15 cellular contexts compared by ENCODE assay signal in genomic region chr11:120254788-120255518, GRCh38. TPM values are rescaled to one million over a fixed set of nuclear protein-coding genes. Genes with fewer than 3 reads are reported as not detected.
A peak's percentile ranks its signal among the peaks of the same experiment; 100 is the strongest.
DNase-seq lines count a peak whose midpoint lies in the region; ATAC-seq, FAIRE-seq and TF ChIP-seq lines count a peak whose summit lies in the region.
"Had no signal": no experiment of that assay in that cellular context is flagged by ENCODE, and none has a peak within 500 bp of the region (broad histone marks: within the 10 kb centered on the region; RNA-seq: fewer than 3 reads in every experiment).

No MANE protein-coding gene starts in this region.

- ATAC-seq in lower lobe of right lung = no peak

- peaks cover 23% of the 10 kb centered on the region for H3K4me1 ChIP-seq in iPS-20b (ENCODE audit: insufficient read depth, low read length)
- H3K4me1 ChIP-seq in lower lobe of right lung = no peaks in the 10 kb centered on the region
- H3K4me1 ChIP-seq: transverse colon had no signal

- no peaks in the 10 kb centered on the region; the same call in 1 of the 2 replicates for H3K9me3 ChIP-seq in iPS-20b (ENCODE audit: insufficient read depth, low read depth, low read length)
- no peaks in the 10 kb centered on the region for H3K9me3 ChIP-seq in lower lobe of right lung
- H3K9me3 ChIP-seq: transverse colon had no signal

- no peak overlapping the region for H3K27ac ChIP-seq in iPS-20b (ENCODE audit: low read length)
- H3K27ac ChIP-seq in lower lobe of right lung = no peak overlapping the region
- H3K27ac ChIP-seq: transverse colon had no signal

- intact Hi-C loops in lower lobe of right lung (cut with DNase I) = no loop called here

- peak; percentile 85 for DNase-seq in ELF-1 (ENCODE audit: low read depth, low spot score)
- no peak for DNase-seq in GM19239 (ENCODE audit: insufficient read length, low spot score)
- DNase-seq in NAMALWA (ENCODE audit: low spot score) = peak; percentile 83
- no peak for DNase-seq in lower lobe of right lung
- no peak for DNase-seq in HK-2 (ENCODE audit: unreplicated experiment)
- DNase-seq in cerebellum (ENCODE audit: low spot score) = no peak
- no peak for DNase-seq in amygdala (lab: John Stamatoyannopoulos, UW)
- DNase-seq: activated CD4-positive, alpha-beta T cell treated with anti-CD3 and anti-CD28 coated beads, Interleukin-2, amount 50 U/mL, for 48 hours; activated naive CD4-positive, alpha-beta T cell; CD4-positive, CD25-positive, alpha-beta regulatory T cell; NCI-H82; transverse colon had no signal

- peak overlapping the region; percentile 34; the same call in 1 of the 2 replicates for H3K9ac ChIP-seq in iPS-20b (ENCODE audit: low read depth, low read length)

- H3K36me3 ChIP-seq in iPS-20b (ENCODE audit: insufficient read depth, low read depth, low read length) (no peaks in the 10 kb centered on the region), lower lobe of right lung (no peaks in the 10 kb centered on the region)
- H3K36me3 ChIP-seq: transverse colon had no signal

- peaks cover 38% of the 10 kb centered on the region for H3K27me3 ChIP-seq in iPS-20b (ENCODE audit: insufficient read depth, low read length)
- peaks cover 43% of the 10 kb centered on the region for H3K27me3 ChIP-seq in lower lobe of right lung (ENCODE audit: low read depth)

- H3K4me3 ChIP-seq in iPS-20b (ENCODE audit: low read length) = peak overlapping the region; percentile 65
- no peak overlapping the region for H3K4me3 ChIP-seq in lower lobe of right lung
- H3K4me3 ChIP-seq: transverse colon had no signal

- no peak for TF ChIP-seq CTCF in lower lobe of right lung (IDR thresholded peaks at IDR 0.05)

- peak; percentile 21 for FAIRE-seq in GM19239 (lab: Jason Lieb, UNC)
- FAIRE-seq: colon had no signal

RNA-seq across cellular contexts. Expression of gene POU2F3, which starts 15.0 kb away (rescaled TPM):
- 4.6 TPM for total RNA-seq in lower lobe of right lung
- 0.27 TPM for total RNA-seq in cerebellum
- total RNA-seq: CD4-positive, CD25-positive, alpha-beta regulatory T cell; pulmonary artery endothelial cell had no signal

RNA-seq across cellular contexts. Expression of gene OAF, which starts 44.1 kb away (rescaled TPM):
- 17.8 TPM for total RNA-seq in lower lobe of right lung
- total RNA-seq in cerebellum = 3.0 TPM

Comparison
In these comparisons a context has a peak if more than half of its experiments do, and no peak if none do; other contexts are left out.
1. DNase-seq: peak in ELF-1 (single experiment) and NAMALWA (single experiment); none in GM19239 (single experiment), lower lobe of right lung (single experiment), HK-2 (single experiment), cerebellum (single experiment) and amygdala (0 of 56).